Comparison of ENCODE assay signal across 9 cellular contexts in genomic region chr1:1847501-1848289, GRCh38. TPM values are rescaled to one million over a fixed set of nuclear protein-coding genes. Genes with fewer than 3 reads are reported as not detected.
DNase-seq lines count a peak whose midpoint lies in the region; ATAC-seq and TF ChIP-seq lines count a peak whose summit lies in the region.
"Had no signal": no experiment of that assay in that cellular context is flagged by ENCODE, and none has a peak within 500 bp of the region (broad histone marks: within the 10 kb centered on the region; RNA-seq: fewer than 3 reads in every experiment).

No MANE protein-coding gene starts in this region.

- no peak for DNase-seq in CD4-positive, alpha-beta memory T cell
- DNase-seq in endodermal cell (no peak), osteoblast (ENCODE audit: insufficient read length, low spot score, missing footprints) (no peak), GM13976 (ENCODE audit: low spot score) (no peak), HK-2 (ENCODE audit: unreplicated experiment) (no peak), cortex of kidney (lab: John Stamatoyannopoulos, UW) (no peak), nucleus accumbens (lab: John Stamatoyannopoulos, UW) (no peak)
- DNase-seq: NCI-H2171 had no signal

- no peak overlapping the region for H2AFZ ChIP-seq in osteoblast (ENCODE audit: low read length)

- H3K4me3 Mint-ChIP-seq in CD4-positive, alpha-beta memory T cell = peak overlapping the region in 3 of 8 donors; percentile 15 to 30 (median 21)
- no peak overlapping the region for H3K4me3 Mint-ChIP-seq in endodermal cell

- H3K4me1 ChIP-seq in CD4-positive, alpha-beta memory T cell (ENCODE audit: insufficient read depth, low read length) = peaks cover 68% of the 10 kb centered on the region
- H3K4me1 ChIP-seq in endodermal cell (ENCODE audit: control insufficient read depth, insufficient read depth, low read length) (peaks cover 10% of the 10 kb centered on the region), osteoblast (ENCODE audit: insufficient read depth, low read length) (peaks cover 3% of the 10 kb centered on the region)

- CTCF ChIA-PET in CD4-positive, alpha-beta memory T cell (lab: Charles Lee; ENCODE audit: partially characterized antibody) = interaction anchor here (1.2 kb wide), 1 partner anchor 11 kb away, joined by 3 read pairs; no protein-coding TSS in a partner anchor

- in situ Hi-C loops in GM13976 (cut with MboI; ENCODE audit: low sequenced_read_pairs, unreplicated experiment) = no loop called here

- peaks cover 48 to 79% (median 60%) of the 10 kb centered on the region in 4 donors for H3K4me1 Mint-ChIP-seq in CD4-positive, alpha-beta memory T cell
- peaks cover 28% of the 10 kb centered on the region for H3K4me1 Mint-ChIP-seq in endodermal cell

- H3K4me3 ChIP-seq in CD4-positive, alpha-beta memory T cell (ENCODE audit: low read length in 2 of 2) = no peak overlapping the region
- H3K4me3 ChIP-seq in endodermal cell (ENCODE audit: low read length) (peak overlapping the region; percentile 68), osteoblast (ENCODE audit: insufficient read depth, low read length) (no peak overlapping the region)

- H3K36me3 ChIP-seq in CD4-positive, alpha-beta memory T cell (ENCODE audit: insufficient read depth, low read length) = no peaks in the 10 kb centered on the region
- peaks cover 54% of the 10 kb centered on the region for H3K36me3 ChIP-seq in endodermal cell (ENCODE audit: control insufficient read depth, insufficient read depth, low read length)
- H3K36me3 ChIP-seq in osteoblast (ENCODE audit: insufficient read depth, low read length) = peaks cover 10% of the 10 kb centered on the region

- intact Hi-C loops in CD4-positive, alpha-beta memory T cell (cut with micrococcal nuclease) = no loop called here

- TF ChIP-seq CTCF in endodermal cell (conservative IDR thresholded peaks at IDR 0.05) (no peak), osteoblast (IDR thresholded peaks at IDR 0.05; ENCODE audit: extremely low read depth, low read depth, low read length) (no peak), GM13976 (IDR thresholded peaks at IDR 0.05; ENCODE audit: borderline replicate concordance, control extremely low read depth, extremely low read depth, insufficient read depth, missing control alignments) (no peak)

- no peak overlapping the region for H3K4me2 ChIP-seq in osteoblast (ENCODE audit: insufficient read depth, low read length)

- H3K27ac ChIP-seq in CD4-positive, alpha-beta memory T cell (ENCODE audit: low read depth, low read length) = no peak overlapping the region
- H3K27ac ChIP-seq in endodermal cell (ENCODE audit: low read depth, low read length) (peak overlapping the region; percentile 48), osteoblast (ENCODE audit: low read depth, low read length) (peak overlapping the region; percentile 36)

- no peaks in the 10 kb centered on the region for H3K27me3 ChIP-seq in CD4-positive, alpha-beta memory T cell (ENCODE audit: insufficient read depth, low read length)
- no peaks in the 10 kb centered on the region for H3K27me3 ChIP-seq in endodermal cell (ENCODE audit: control insufficient read depth, insufficient read depth, low read length, poor library complexity, severe bottlenecking)
- H3K27me3 ChIP-seq in osteoblast (ENCODE audit: insufficient read depth, low read length) = no peaks in the 10 kb centered on the region

- H3K9me3 Mint-ChIP-seq in CD4-positive, alpha-beta memory T cell = no peaks in the 10 kb centered on the region
- no peaks in the 10 kb centered on the region for H3K9me3 Mint-ChIP-seq in endodermal cell

- H3K9ac ChIP-seq in endodermal cell (ENCODE audit: extremely low read depth, low read length, poor library complexity, severe bottlenecking) = no peak overlapping the region

- POLR2A ChIA-PET in CD4-positive, alpha-beta memory T cell (lab: Charles Lee; ENCODE audit: partially characterized antibody) = interaction anchor here (1.2 kb wide), 1 partner anchor 11 kb away, joined by 5 read pairs; no protein-coding TSS in a partner anchor

- peaks cover under 1 to 32% of the 10 kb centered on the region in 2 donors for H3K36me3 Mint-ChIP-seq in CD4-positive, alpha-beta memory T cell
- peaks cover 24% of the 10 kb centered on the region for H3K36me3 Mint-ChIP-seq in endodermal cell (ENCODE audit: low read depth)

- ATAC-seq in HG03159 (IDR thresholded peaks at IDR 0.05; ENCODE audit: unreplicated experiment) = peak; percentile 45

- no peaks in the 10 kb centered on the region for H3K9me3 ChIP-seq in CD4-positive, alpha-beta memory T cell (ENCODE audit: control insufficient read depth in 1 of 2, low read length in 2 of 2)
- H3K9me3 ChIP-seq in endodermal cell (ENCODE audit: control insufficient read depth, low read length) (no peaks in the 10 kb centered on the region), osteoblast (ENCODE audit: low read depth, low read length) (no peaks in the 10 kb centered on the region)

- H4K20me1 ChIP-seq in osteoblast (ENCODE audit: insufficient read depth, low read length) = peaks cover 62% of the 10 kb centered on the region

- WGBS in endodermal cell (ENCODE audit: insufficient coverage in 1 of 2, insufficient read length in 1 of 2), 2 experiments = 92 to 93% methylated on average over 12 to 15 of the region's 15 CpGs

- H3K27me3 Mint-ChIP-seq in CD4-positive, alpha-beta memory T cell = no peaks in the 10 kb centered on the region
- no peaks in the 10 kb centered on the region for H3K27me3 Mint-ChIP-seq in endodermal cell (ENCODE audit: insufficient read depth)

- peaks cover 97% of the 10 kb centered on the region for H3K79me2 ChIP-seq in osteoblast (ENCODE audit: insufficient read depth, low read length)

- peak overlapping the region; percentile 46 to 77 (median 58) for H3K27ac Mint-ChIP-seq in CD4-positive, alpha-beta memory T cell
- peak overlapping the region; percentile 23 for H3K27ac Mint-ChIP-seq in endodermal cell

RNA-seq across cellular contexts. Expression of gene GNB1, which starts 43.2 kb away (rescaled TPM):
- 100 to 1,000 TPM; 257 to 276 TPM for total RNA-seq in CD4-positive, alpha-beta memory T cell
- polyA plus RNA-seq in CD4-positive, alpha-beta memory T cell = 100 to 1,000 TPM in 1 of 2 donors, 10 to 100 TPM in 1; 70.9 to 137 TPM
- total RNA-seq in endodermal cell (100 to 1,000 TPM; 369 to 371 TPM), osteoblast (84.6 and 88.7 TPM in 2 replicates)
- polyA plus RNA-seq in endodermal cell (2013, experiment 1 of 2) = 346 TPM
- 334 TPM for polyA plus RNA-seq in endodermal cell (2013, experiment 2 of 2)
